In the genomic region with DNA sequence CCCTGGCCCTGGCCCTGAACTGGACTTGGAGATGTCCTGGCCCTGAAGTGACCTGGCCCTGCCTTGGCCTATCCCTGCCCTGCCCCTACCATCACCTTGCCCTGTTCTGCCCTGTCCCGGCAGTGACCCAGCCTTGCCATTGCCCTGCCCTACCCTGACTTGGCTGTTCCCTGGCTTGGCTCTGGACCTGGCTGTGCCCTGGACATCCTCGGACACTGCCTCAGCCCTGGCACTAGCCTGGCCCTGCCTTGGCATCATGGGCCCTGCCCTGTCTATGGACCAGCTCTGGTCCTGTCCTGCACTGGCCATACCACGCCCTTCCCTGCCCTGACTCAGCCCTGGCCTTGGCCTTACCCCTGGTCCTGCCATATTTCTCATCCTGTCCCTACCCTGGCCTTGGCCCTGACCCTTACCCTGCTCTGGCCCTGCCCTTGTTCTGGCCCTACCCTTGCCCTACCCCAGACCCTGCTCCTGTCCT, we compare ENCODE assay signal across 22 cellular contexts. TPM values are rescaled to one million over a fixed set of nuclear protein-coding genes. Genes with fewer than 3 reads are reported as not detected.
DNase-seq lines count a peak whose midpoint lies in the region; ATAC-seq, FAIRE-seq and TF ChIP-seq lines count a peak whose summit lies in the region.
"Had no signal": no experiment of that assay in that cellular context is flagged by ENCODE, and none has a peak within 500 bp of the region (broad histone marks: within the 10 kb centered on the region; RNA-seq: fewer than 3 reads in every experiment).

No MANE protein-coding gene starts in this region.

- ATAC-seq in activated naive CD4-positive, alpha-beta T cell treated with anti-CD3 and anti-CD28 coated beads, Interleukin-2, amount 50 U/mL, for 72 hours, result no peak
- ATAC-seq in lower lobe of right lung (peak; percentile 4 to 8), HG03432 (IDR thresholded peaks at IDR 0.05; ENCODE audit: unreplicated experiment) (no peak)
- peak; percentile 5 for ATAC-seq in stimulated activated effector memory CD8-positive, alpha-beta T cell treated with anti-CD3 and anti-CD28 coated beads, Interleukin-12 subunit alpha, Interleukin-12 subunit beta, amount 100 ng/mL, for 72 hours
- ATAC-seq: PC-3 had no signal

- H3K27me3 ChIP-seq in lower lobe of right lung (ENCODE audit: low read depth) (no peaks in the 10 kb centered on the region), thyroid gland (no peaks in the 10 kb centered on the region)
- H3K27me3 ChIP-seq: BE2C, SJSA1 had no signal

- no peaks in the 10 kb centered on the region for H3K4me1 ChIP-seq in lower lobe of right lung
- H3K4me1 ChIP-seq in thyroid gland, result peaks cover 8 to 13% of the 10 kb centered on the region in 2 donors
- H3K4me1 ChIP-seq: BE2C, SJSA1 had no signal

- no peaks in the 10 kb centered on the region for H3K36me3 Mint-ChIP-seq in activated naive CD4-positive, alpha-beta T cell treated with anti-CD3 and anti-CD28 coated beads, Interleukin-2, amount 50 U/mL, for 72 hours
- H3K36me3 Mint-ChIP-seq in activated naive CD4-positive, alpha-beta T cell treated with anti-CD3 and anti-CD28 coated beads for 36 hours (ENCODE audit: low read depth), result no peaks in the 10 kb centered on the region
- H3K36me3 Mint-ChIP-seq in dendritic cell treated with granulocyte-macrophage colony-stimulating factor and Interleukin-4, amounts not matched to agents 40 ng/mL and 50 ng/mL, for 4 days (ENCODE audit: low read depth), result no peaks in the 10 kb centered on the region
- H3K36me3 Mint-ChIP-seq in stimulated activated effector memory CD8-positive, alpha-beta T cell treated with anti-CD3 and anti-CD28 coated beads, Interleukin-12 subunit alpha, Interleukin-12 subunit beta, amount 100 ng/mL, for 72 hours, result no peaks in the 10 kb centered on the region
- H3K36me3 Mint-ChIP-seq: CD4-positive, alpha-beta memory T cell had no signal

- DNase-seq in activated naive CD4-positive, alpha-beta T cell treated with anti-CD3 and anti-CD28 coated beads, Interleukin-2, amount 50 U/mL, for 72 hours (ENCODE audit: low spot score in 2 of 2), result no peak
- DNase-seq in activated naive CD4-positive, alpha-beta T cell treated with anti-CD3 and anti-CD28 coated beads for 36 hours, result no peak
- no peak for DNase-seq in lower lobe of right lung
- no peak for DNase-seq in stimulated activated effector memory CD8-positive, alpha-beta T cell treated with anti-CD3 and anti-CD28 coated beads, Interleukin-12 subunit alpha, Interleukin-12 subunit beta, amount 100 ng/mL, for 72 hours (ENCODE audit: low spot score in 2 of 2)
- DNase-seq in GM12892 (ENCODE audit: insufficient read length), result no peak
- no peak for DNase-seq in thyroid gland
- DNase-seq: BE2C; Calu3; CD4-positive, alpha-beta memory T cell; DMS53; H9; KG1; NCI-H1436; NCI-H2029; NCI-H774; PC-3 had no signal

- H3K36me3 ChIP-seq in lower lobe of right lung, result no peaks in the 10 kb centered on the region
- no peaks in the 10 kb centered on the region for H3K36me3 ChIP-seq in thyroid gland
- H3K36me3 ChIP-seq: BE2C, SJSA1 had no signal

- no peak for FAIRE-seq in GM12892 (lab: Jason Lieb, UNC)

- CTCF ChIA-PET in activated naive CD4-positive, alpha-beta T cell treated with anti-CD3 and anti-CD28 coated beads for 36 hours (lab: Charles Lee), result no interaction called here

- no peaks in the 10 kb centered on the region for H3K4me1 Mint-ChIP-seq in activated naive CD4-positive, alpha-beta T cell treated with anti-CD3 and anti-CD28 coated beads for 36 hours (ENCODE audit: low read depth)
- no peaks in the 10 kb centered on the region for H3K4me1 Mint-ChIP-seq in dendritic cell treated with granulocyte-macrophage colony-stimulating factor and Interleukin-4, amounts not matched to agents 40 ng/mL and 50 ng/mL, for 4 days (ENCODE audit: low read depth)
- H3K4me1 Mint-ChIP-seq in stimulated activated effector memory CD8-positive, alpha-beta T cell treated with anti-CD3 and anti-CD28 coated beads, Interleukin-12 subunit alpha, Interleukin-12 subunit beta, amount 100 ng/mL, for 72 hours, result no peaks in the 10 kb centered on the region
- H3K4me1 Mint-ChIP-seq: CD4-positive, alpha-beta memory T cell; H9 had no signal

- TF ChIP-seq CTCF in lower lobe of right lung (IDR thresholded peaks at IDR 0.05) (no peak), thyroid gland (IDR thresholded peaks at IDR 0.05) (no peak)

- no peaks in the 10 kb centered on the region for H3K27me3 Mint-ChIP-seq in activated naive CD4-positive, alpha-beta T cell treated with anti-CD3 and anti-CD28 coated beads for 36 hours (ENCODE audit: low read depth)
- H3K27me3 Mint-ChIP-seq in dendritic cell treated with granulocyte-macrophage colony-stimulating factor and Interleukin-4, amounts not matched to agents 40 ng/mL and 50 ng/mL, for 4 days, result peaks cover 10% of the 10 kb centered on the region

- H3K9me3 Mint-ChIP-seq in activated naive CD4-positive, alpha-beta T cell treated with anti-CD3 and anti-CD28 coated beads, Interleukin-2, amount 50 U/mL, for 72 hours, result no peaks in the 10 kb centered on the region
- H3K9me3 Mint-ChIP-seq in activated naive CD4-positive, alpha-beta T cell treated with anti-CD3 and anti-CD28 coated beads for 36 hours, result no peaks in the 10 kb centered on the region
- H3K9me3 Mint-ChIP-seq in dendritic cell treated with granulocyte-macrophage colony-stimulating factor and Interleukin-4, amounts not matched to agents 40 ng/mL and 50 ng/mL, for 4 days, result no peaks in the 10 kb centered on the region
- H3K9me3 Mint-ChIP-seq in stimulated activated effector memory CD8-positive, alpha-beta T cell treated with anti-CD3 and anti-CD28 coated beads, Interleukin-12 subunit alpha, Interleukin-12 subunit beta, amount 100 ng/mL, for 72 hours, result no peaks in the 10 kb centered on the region

- intact Hi-C loops in activated naive CD4-positive, alpha-beta T cell treated with anti-CD3 and anti-CD28 coated beads for 36 hours (cut with micrococcal nuclease), result no loop called here
- intact Hi-C loops in dendritic cell treated with granulocyte-macrophage colony-stimulating factor and Interleukin-4, amounts not matched to agents 40 ng/mL and 50 ng/mL, for 4 days (cut with micrococcal nuclease), result no loop called here
- intact Hi-C loops in lower lobe of right lung (cut with DNase I) (no loop called here), thyroid gland (cut with DNase I) (no loop called here)

- no peaks in the 10 kb centered on the region for H3K9me3 ChIP-seq in lower lobe of right lung
- H3K9me3 ChIP-seq in thyroid gland, result no peaks in the 10 kb centered on the region
- H3K9me3 ChIP-seq: BE2C, SJSA1 had no signal

- TF ChIP-seq POLR2A in GM12892 (IDR thresholded peaks at IDR 0.05; ENCODE audit: low read depth, low read length), result no peak
- TF ChIP-seq POLR2A in thyroid gland (IDR thresholded peaks at IDR 0.05), result no peak

- H3K4me3 ChIP-seq in lower lobe of right lung, result no peak overlapping the region
- H3K4me3 ChIP-seq in thyroid gland (replicated peaks in 1 of 3), result no peak overlapping the region
- H3K4me3 ChIP-seq: SJSA1 had no signal

- 86 to 92% methylated on average over 3 of the region's 3 CpGs for WGBS in thyroid gland, 2 donors

- H3K4me3 Mint-ChIP-seq in activated naive CD4-positive, alpha-beta T cell treated with anti-CD3 and anti-CD28 coated beads for 36 hours, result no peak overlapping the region
- no peak overlapping the region for H3K4me3 Mint-ChIP-seq in dendritic cell treated with granulocyte-macrophage colony-stimulating factor and Interleukin-4, amounts not matched to agents 40 ng/mL and 50 ng/mL, for 4 days
- no peak overlapping the region for H3K4me3 Mint-ChIP-seq in stimulated activated effector memory CD8-positive, alpha-beta T cell treated with anti-CD3 and anti-CD28 coated beads, Interleukin-12 subunit alpha, Interleukin-12 subunit beta, amount 100 ng/mL, for 72 hours
- H3K4me3 Mint-ChIP-seq: CD4-positive, alpha-beta memory T cell; H9 had no signal

- no peak overlapping the region for H3K27ac ChIP-seq in lower lobe of right lung
- H3K27ac ChIP-seq in thyroid gland, result no peak overlapping the region
- H3K27ac ChIP-seq: 22Rv1, SJSA1 had no signal

- H3K27ac Mint-ChIP-seq in activated naive CD4-positive, alpha-beta T cell treated with anti-CD3 and anti-CD28 coated beads, Interleukin-2, amount 50 U/mL, for 72 hours, result peak overlapping the region; percentile 47 to 50
- no peak overlapping the region for H3K27ac Mint-ChIP-seq in activated naive CD4-positive, alpha-beta T cell treated with anti-CD3 and anti-CD28 coated beads for 36 hours
- peak overlapping the region; percentile 42 for H3K27ac Mint-ChIP-seq in dendritic cell treated with granulocyte-macrophage colony-stimulating factor and Interleukin-4, amounts not matched to agents 40 ng/mL and 50 ng/mL, for 4 days
- H3K27ac Mint-ChIP-seq in stimulated activated effector memory CD8-positive, alpha-beta T cell treated with anti-CD3 and anti-CD28 coated beads, Interleukin-12 subunit alpha, Interleukin-12 subunit beta, amount 100 ng/mL, for 72 hours, result peak overlapping the region; percentile 43

RNA-seq across cellular contexts. Expression of a gene that starts 6.1 kb away (rescaled TPM):
- not detected for total RNA-seq in activated naive CD4-positive, alpha-beta T cell treated with anti-CD3 and anti-CD28 coated beads, Interleukin-2, amount 50 U/mL, for 72 hours
- not detected for total RNA-seq in activated naive CD4-positive, alpha-beta T cell treated with anti-CD3 and anti-CD28 coated beads for 36 hours
- total RNA-seq in lower lobe of right lung (0.27 TPM), thyroid gland (under 1 TPM in 1 of 4 donors, not detected in 3; 0.13 TPM)
- not detected for polyA plus RNA-seq in GM12892 (2012; ENCODE audit: missing spikeins)
- total RNA-seq: Calu3; CD4-positive, alpha-beta memory T cell; H9; NCI-H460; PC-3; SJSA1 had no signal
- polyA plus RNA-seq: AG04450; CD4-positive, alpha-beta memory T cell had no signal

Comparison
In these comparisons a context has a peak if more than half of its experiments do, and no peak if none do; other contexts are left out.
1. ATAC-seq: peak in lower lobe of right lung (2 of 2) and stimulated activated effector memory CD8-positive, alpha-beta T cell treated with anti-CD3 and anti-CD28 coated beads, Interleukin-12 subunit alpha, Interleukin-12 subunit beta, amount 100 ng/mL, for 72 hours (single experiment); none in activated naive CD4-positive, alpha-beta T cell treated with anti-CD3 and anti-CD28 coated beads, Interleukin-2, amount 50 U/mL, for 72 hours (0 of 2) and HG03432 (single experiment).